22 cellular contexts compared by ENCODE assay signal in genomic region chr1:17622823-17623222, GRCh38.
"Had no signal": no experiment of that assay in that cellular context is flagged by ENCODE, and none has a peak within 500 bp of the region (broad histone marks: within the 10 kb centered on the region; RNA-seq: fewer than 3 reads in every experiment).

No MANE protein-coding gene starts in this region.

- H3K4me3 ChIP-seq: SK-N-MC had no signal

- DNase-seq: activated B cell treated with CpG ODN at 0.5 μM for 24 hours; activated CD4-positive, alpha-beta memory T cell treated with anti-CD3 and anti-CD28 coated beads for 36 hours; activated CD4-positive, alpha-beta T cell treated with anti-CD3 and anti-CD28 coated beads, Interleukin-2, amount 10 ng/mL, durations not matched to agents 7 days and 5 days; activated CD8-positive, alpha-beta memory T cell treated with anti-CD3 and anti-CD28 coated beads for 24 hours; activated effector memory CD4-positive, alpha-beta T cell treated with anti-CD3 and anti-CD28 coated beads, Interleukin-2, amount 50 U/mL, for 16 hours; activated naive CD4-positive, alpha-beta T cell treated with Interleukin-2 at 50 U/mL for 16 hours; activated T-cell treated with anti-CD3 and anti-CD28 coated beads, Interleukin-2, amount 50 U/mL, for 4 hours; amygdala; KG1; NCI-H1092; NCI-H1417; NCI-H1694; NCI-H2029; NCI-H2107; NCI-H2171 treated with DMSO at 0.1 percent for 48 hours; NCI-H226; NCI-H526 treated with DMSO at 0.1 percent for 48 hours; NCI-H82; T-cell; T-helper 2 cell; T1000 had no signal

- H3K27ac ChIP-seq: SK-N-MC had no signal

- ATAC-seq: activated T-cell treated with anti-CD3 and anti-CD28 coated beads, Interleukin-2, amount 50 U/mL, for 4 hours; T-cell had no signal
